Comparison of ENCODE assay signal across 24 cellular contexts in genomic region chr14:69208665-69209064, GRCh38. TPM values are rescaled to one million over a fixed set of nuclear protein-coding genes. Genes with fewer than 3 reads are reported as not detected.
DNase-seq lines count a peak whose midpoint lies in the region; ATAC-seq, FAIRE-seq and TF ChIP-seq lines count a peak whose summit lies in the region.
"Had no signal": no experiment of that assay in that cellular context is flagged by ENCODE, and none has a peak within 500 bp of the region (broad histone marks: within the 10 kb centered on the region; RNA-seq: fewer than 3 reads in every experiment).

No MANE protein-coding gene starts in this region.

- H3K4me3 Mint-ChIP-seq in activated T-helper 17 cell treated with anti-CD3 and anti-CD28 coated beads, Interleukin-2, amount 50 U/mL, for 72 hours = no peak overlapping the region
- H3K4me3 Mint-ChIP-seq: CD8-positive, alpha-beta memory T cell; H9; HFFc6 had no signal

- H3K27me3 Mint-ChIP-seq in activated T-helper 17 cell treated with anti-CD3 and anti-CD28 coated beads, Interleukin-2, amount 50 U/mL, for 72 hours = no peaks in the 10 kb centered on the region

- no peaks in the 10 kb centered on the region for H3K9me3 ChIP-seq in mucosa of descending colon
- H3K9me3 ChIP-seq: MG63 had no signal

- H3K4me1 ChIP-seq in mucosa of descending colon (ENCODE audit: low read depth) = peaks cover 21% of the 10 kb centered on the region

- DNase-seq in GM10266 (ENCODE audit: extremely low spot score) (peak; percentile 17), GM18507 (ENCODE audit: extremely low spot score, insufficient read length, low read depth) (no peak), mucosa of descending colon (peak in 1 of 3 donors; percentile 17), SK-N-DZ (ENCODE audit: low spot score) (no peak), COLO829 (ENCODE audit: low spot score) (no peak), NCI-H82 (lab: John Stamatoyannopoulos, UW) (no peak)
- DNase-seq: CD8-positive, alpha-beta memory T cell; GDM1; H9; HFFc6; MG63; NCI-H1048; NCI-H1436 treated with DMSO at 0.1 percent for 48 hours; NCI-H1930; NCI-H2227 treated with DMSO at 0.1 percent for 48 hours; NCI-H510A; NK-92 treated with Interleukin-12 subunit alpha and Interleukin-12 subunit beta, amount 100 ng/mL, for 24 hours; SIG-M5 had no signal

- peak overlapping the region; percentile 42 for H3K27ac Mint-ChIP-seq in activated T-helper 17 cell treated with anti-CD3 and anti-CD28 coated beads, Interleukin-2, amount 50 U/mL, for 72 hours
- H3K27ac Mint-ChIP-seq: CD8-positive, alpha-beta memory T cell; H9; HFFc6 had no signal

- TF ChIP-seq CTCF in GM10266 (IDR thresholded peaks at IDR 0.05; ENCODE audit: control insufficient read depth, insufficient read depth, low read depth, missing control alignments) (no peak), mucosa of descending colon (IDR thresholded peaks at IDR 0.05) (no peak)

- ATAC-seq in activated T-helper 17 cell treated with anti-CD3 and anti-CD28 coated beads, Interleukin-2, amount 50 U/mL, for 72 hours (replicated peaks) = peak; percentile 54
- ATAC-seq in mucosa of descending colon (peak; percentile 78), GM18873 (IDR thresholded peaks at IDR 0.05; ENCODE audit: low FRiP score, unreplicated experiment) (no peak)
- ATAC-seq: Panc1, SK-N-SH treated with all-trans-retinoic acid at 6 μM for 48 hours had no signal

- peak; percentile 60 for FAIRE-seq in GM18507 (lab: Jason Lieb, UNC)
- FAIRE-seq: A204.1, GM12891 had no signal

- intact Hi-C loops in mucosa of descending colon (cut with DNase I, micrococcal nuclease) = no loop called here

- H3K4me3 ChIP-seq in mucosa of descending colon = no peak overlapping the region
- H3K4me3 ChIP-seq: MG63 had no signal

- H3K4me1 Mint-ChIP-seq in activated T-helper 17 cell treated with anti-CD3 and anti-CD28 coated beads, Interleukin-2, amount 50 U/mL, for 72 hours = no peaks in the 10 kb centered on the region

- H3K36me3 ChIP-seq in mucosa of descending colon (ENCODE audit: low read depth) = no peaks in the 10 kb centered on the region
- H3K36me3 ChIP-seq: MG63 had no signal

- peaks cover 12% of the 10 kb centered on the region for H3K36me3 Mint-ChIP-seq in activated T-helper 17 cell treated with anti-CD3 and anti-CD28 coated beads, Interleukin-2, amount 50 U/mL, for 72 hours (ENCODE audit: low read depth)

- no peaks in the 10 kb centered on the region for H3K9me3 Mint-ChIP-seq in activated T-helper 17 cell treated with anti-CD3 and anti-CD28 coated beads, Interleukin-2, amount 50 U/mL, for 72 hours
- H3K9me3 Mint-ChIP-seq: CD8-positive, alpha-beta memory T cell; H9; HFFc6 had no signal

RNA-seq across cellular contexts. Expression of gene EXD2, which starts 17.4 kb away (rescaled TPM):
- total RNA-seq in activated T-helper 17 cell treated with anti-CD3 and anti-CD28 coated beads, Interleukin-2, amount 50 U/mL, for 72 hours = 10 to 100 TPM in 1 of 2 donors, 1 to 10 TPM in 1; 9.2 to 11.8 TPM
- 10 to 100 TPM; 20.9 to 28.6 (median 27.2) TPM for total RNA-seq in mucosa of descending colon
- 16.1 and 16.6 TPM in 2 replicates for polyA plus RNA-seq in SK-N-DZ (2014; cell fraction: cytosol; rRNA removed)
- polyA plus RNA-seq in SK-N-DZ (2014; cell fraction: nucleus; rRNA removed) = 17.2 and 17.7 TPM in 2 replicates

RNA-seq across cellular contexts. Expression of gene GALNT16, which starts 51.3 kb away (rescaled TPM):
- under 1 TPM; 0.06 to 0.66 TPM for total RNA-seq in activated T-helper 17 cell treated with anti-CD3 and anti-CD28 coated beads, Interleukin-2, amount 50 U/mL, for 72 hours
- 1 to 10 TPM in 2 of 3 donors, under 1 TPM in 1; 0.87 to 6.4 (median 1.8) TPM for total RNA-seq in mucosa of descending colon
- polyA plus RNA-seq in SK-N-DZ (2014; cell fraction: cytosol; rRNA removed) = 25.1 and 30.7 TPM in 2 replicates
- 33.6 and 44.9 TPM in 2 replicates for polyA plus RNA-seq in SK-N-DZ (2014; cell fraction: nucleus; rRNA removed)
- polyA plus RNA-seq: CD8-positive, alpha-beta memory T cell had no signal

RNA-seq across cellular contexts. Expression of gene DCAF5, which starts 55.7 kb away (rescaled TPM):
- total RNA-seq in activated T-helper 17 cell treated with anti-CD3 and anti-CD28 coated beads, Interleukin-2, amount 50 U/mL, for 72 hours = 10 to 100 TPM; 31.4 to 37.7 TPM
- total RNA-seq in mucosa of descending colon = 10 to 100 TPM; 36.4 to 71.4 (median 46.9) TPM
- 10.3 and 13.7 TPM in 2 replicates for polyA plus RNA-seq in SK-N-DZ (2014; cell fraction: cytosol; rRNA removed)
- polyA plus RNA-seq in SK-N-DZ (2014; cell fraction: nucleus; rRNA removed) = 15.7 and 28.7 TPM in 2 replicates
